ENCODE assay signal across 24 cellular contexts in the genomic region with DNA sequence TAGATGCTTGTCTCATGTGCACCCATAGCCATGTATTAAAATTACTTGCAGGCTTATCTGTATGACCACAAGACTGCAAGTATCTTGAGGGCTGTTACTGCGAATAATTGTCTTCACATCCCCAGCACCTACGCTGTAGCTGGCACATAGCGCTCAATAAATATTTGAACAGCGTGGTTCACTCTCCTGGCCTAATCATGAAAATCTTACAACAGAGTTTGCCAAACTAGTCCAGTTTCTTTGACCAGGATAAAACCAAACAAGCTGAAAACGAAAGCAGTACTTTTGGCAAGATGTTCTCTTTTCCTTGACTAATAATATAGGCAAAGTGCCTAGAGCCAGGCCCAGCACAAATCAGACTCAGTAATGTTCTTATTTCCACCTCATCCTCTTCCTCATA.
DNase-seq lines count a peak whose midpoint lies in the region; ATAC-seq and TF ChIP-seq lines count a peak whose summit lies in the region.
"Had no signal": no experiment of that assay in that cellular context is flagged by ENCODE, and none has a peak within 500 bp of the region (broad histone marks: within the 10 kb centered on the region; RNA-seq: fewer than 3 reads in every experiment).

No MANE protein-coding gene starts in this region.

- H3K36me3 ChIP-seq in left lung = no peaks in the 10 kb centered on the region
- H3K36me3 ChIP-seq: gastroesophageal sphincter, right atrium auricular region, uterus had no signal

- TF ChIP-seq CTCF in C4-2B (conservative IDR thresholded peaks at IDR 0.05) = no peak
- no peak for TF ChIP-seq CTCF in left lung (IDR thresholded peaks at IDR 0.05)

- H3K4me3 ChIP-seq in left lung = no peak overlapping the region
- H3K4me3 ChIP-seq: gastroesophageal sphincter, K562, right atrium auricular region, uterus had no signal

- peak overlapping the region; percentile 96 for H3K27ac ChIP-seq in C4-2B
- peak overlapping the region in 1 of 2 donors; percentile 54 for H3K27ac ChIP-seq in left lung
- H3K27ac ChIP-seq in substantia nigra (ENCODE audit: low read depth, low read length, poor library complexity, severe bottlenecking) = no peak overlapping the region
- H3K27ac ChIP-seq: gastroesophageal sphincter, right atrium auricular region, uterus had no signal

- DNase-seq in astrocyte of the hippocampus (ENCODE audit: low read depth, low spot score) (peak; percentile 50), left lung (no peak), stromal cell of bone marrow (ENCODE audit: low read depth) (peak; percentile 14), GM19238 (ENCODE audit: insufficient read length, low spot score) (no peak), substantia nigra (lab: John Stamatoyannopoulos, UW) (no peak)
- DNase-seq in stimulated activated CD4-positive, alpha-beta T cell treated with anti-CD3 and anti-CD28 coated beads, Interleukin-1b, Interleukin-23, amount 100 ng/mL, for 48 hours = no peak
- DNase-seq in stimulated activated naive CD8-positive, alpha-beta T cell treated with anti-CD3 and anti-CD28 coated beads, Interleukin-15, Interleukin-2, amounts not matched to agents 100 U/mL and 50 U/mL, for 24 hours = no peak
- DNase-seq: activated CD8-positive, alpha-beta T cell treated with anti-CD3 and anti-CD28 coated beads for 36 hours; activated T-cell treated with anti-CD3 and anti-CD28 coated beads, Interleukin-2, amount 50 U/mL, for 1 hour; CD8-positive, alpha-beta memory T cell; central memory CD4-positive, alpha-beta T cell; GF-D8; HCEC 1CT; mesendoderm; naive thymus-derived CD4-positive, alpha-beta T cell; NCI-H1694; NCI-H2171; NCI-H69; T-helper 9 cell; uterus had no signal

- H3K4me1 ChIP-seq in left lung = no peaks in the 10 kb centered on the region
- H3K4me1 ChIP-seq: gastroesophageal sphincter, right atrium auricular region, uterus had no signal

- H3K9me3 ChIP-seq in left lung = peaks cover 0 to 5% of the 10 kb centered on the region in 2 donors
- H3K9me3 ChIP-seq: uterus had no signal

- H3K27me3 ChIP-seq in left lung = no peaks in the 10 kb centered on the region
- H3K27me3 ChIP-seq: gastroesophageal sphincter, right atrium auricular region, uterus had no signal

- peak; percentile 87 for ATAC-seq in left lung
- ATAC-seq in stimulated activated naive CD8-positive, alpha-beta T cell treated with anti-CD3 and anti-CD28 coated beads, Interleukin-15, Interleukin-2, amounts not matched to agents 100 U/mL and 50 U/mL, for 24 hours = no peak
- ATAC-seq: activated CD8-positive, alpha-beta T cell treated with anti-CD3 and anti-CD28 coated beads for 36 hours; gastroesophageal sphincter; K562; naive thymus-derived CD4-positive, alpha-beta T cell had no signal

- intact Hi-C loops in left lung (cut with DNase I) = no loop called here

Comparison
In these comparisons a context has a peak if more than half of its experiments do, and no peak if none do; other contexts are left out.
1. DNase-seq: peak in astrocyte of the hippocampus (single experiment) and stromal cell of bone marrow (single experiment); none in left lung (0 of 2), GM19238 (single experiment), stimulated activated CD4-positive, alpha-beta T cell treated with anti-CD3 and anti-CD28 coated beads, Interleukin-1b, Interleukin-23, amount 100 ng/mL, for 48 hours (single experiment), stimulated activated naive CD8-positive, alpha-beta T cell treated with anti-CD3 and anti-CD28 coated beads, Interleukin-15, Interleukin-2, amounts not matched to agents 100 U/mL and 50 U/mL, for 24 hours (single experiment) and substantia nigra (0 of 49).